1 cellular context compared by ENCODE assay signal in the genomic region with DNA sequence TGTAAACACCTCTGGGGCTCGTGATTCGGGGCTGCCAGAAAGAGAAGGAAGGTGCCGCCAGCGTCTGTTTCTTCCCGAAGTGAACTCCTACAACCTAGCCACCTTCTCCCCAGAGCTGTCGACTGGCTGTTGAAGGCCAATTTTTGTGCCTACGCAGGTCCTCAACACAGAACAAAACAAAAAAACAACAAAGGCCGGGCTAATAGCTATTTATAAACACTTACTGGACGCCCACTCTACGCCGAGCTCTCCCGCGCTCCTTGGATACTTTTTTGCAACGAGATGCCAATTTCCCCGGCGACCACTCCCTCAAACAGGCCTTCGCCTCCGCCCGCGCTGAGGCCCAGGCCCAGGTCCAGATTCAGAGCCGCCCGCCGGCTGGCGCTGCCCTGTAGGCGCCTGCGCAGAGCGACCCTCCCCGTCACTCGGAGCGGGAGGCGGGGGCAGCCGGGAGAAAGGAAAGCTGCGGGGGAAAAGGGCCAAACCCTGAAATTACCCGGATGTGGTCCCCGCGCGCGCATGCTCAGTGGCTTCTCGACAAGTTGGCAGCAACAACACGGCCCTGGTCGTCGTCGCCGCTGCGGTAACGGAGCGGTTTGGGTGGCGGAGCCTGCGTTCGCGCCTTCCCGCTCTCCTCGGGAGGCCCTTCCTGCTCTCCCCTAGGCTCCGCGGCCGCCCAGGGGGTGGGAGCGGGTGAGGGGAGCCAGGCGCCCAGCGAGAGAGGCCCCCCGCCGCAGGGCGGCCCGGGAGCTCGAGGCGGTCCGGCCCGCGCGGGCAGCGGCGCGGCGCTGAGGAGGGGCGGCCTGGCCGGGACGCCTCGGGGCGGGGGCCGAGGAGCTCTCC.
TF ChIP-seq lines count a peak whose summit lies in the region.

A gene (plus strand): TSS at position 520 of the 843 bp plus-strand sequence. CDS start 16,834 bp downstream, outside the sequence.

TF ChIP-seq in GM12878, 131 proteins besides CTCF, POLR2A, EP300 and RAD21 (continued from another document and continues in another):
- TF ChIP-seq, protein P1, sequence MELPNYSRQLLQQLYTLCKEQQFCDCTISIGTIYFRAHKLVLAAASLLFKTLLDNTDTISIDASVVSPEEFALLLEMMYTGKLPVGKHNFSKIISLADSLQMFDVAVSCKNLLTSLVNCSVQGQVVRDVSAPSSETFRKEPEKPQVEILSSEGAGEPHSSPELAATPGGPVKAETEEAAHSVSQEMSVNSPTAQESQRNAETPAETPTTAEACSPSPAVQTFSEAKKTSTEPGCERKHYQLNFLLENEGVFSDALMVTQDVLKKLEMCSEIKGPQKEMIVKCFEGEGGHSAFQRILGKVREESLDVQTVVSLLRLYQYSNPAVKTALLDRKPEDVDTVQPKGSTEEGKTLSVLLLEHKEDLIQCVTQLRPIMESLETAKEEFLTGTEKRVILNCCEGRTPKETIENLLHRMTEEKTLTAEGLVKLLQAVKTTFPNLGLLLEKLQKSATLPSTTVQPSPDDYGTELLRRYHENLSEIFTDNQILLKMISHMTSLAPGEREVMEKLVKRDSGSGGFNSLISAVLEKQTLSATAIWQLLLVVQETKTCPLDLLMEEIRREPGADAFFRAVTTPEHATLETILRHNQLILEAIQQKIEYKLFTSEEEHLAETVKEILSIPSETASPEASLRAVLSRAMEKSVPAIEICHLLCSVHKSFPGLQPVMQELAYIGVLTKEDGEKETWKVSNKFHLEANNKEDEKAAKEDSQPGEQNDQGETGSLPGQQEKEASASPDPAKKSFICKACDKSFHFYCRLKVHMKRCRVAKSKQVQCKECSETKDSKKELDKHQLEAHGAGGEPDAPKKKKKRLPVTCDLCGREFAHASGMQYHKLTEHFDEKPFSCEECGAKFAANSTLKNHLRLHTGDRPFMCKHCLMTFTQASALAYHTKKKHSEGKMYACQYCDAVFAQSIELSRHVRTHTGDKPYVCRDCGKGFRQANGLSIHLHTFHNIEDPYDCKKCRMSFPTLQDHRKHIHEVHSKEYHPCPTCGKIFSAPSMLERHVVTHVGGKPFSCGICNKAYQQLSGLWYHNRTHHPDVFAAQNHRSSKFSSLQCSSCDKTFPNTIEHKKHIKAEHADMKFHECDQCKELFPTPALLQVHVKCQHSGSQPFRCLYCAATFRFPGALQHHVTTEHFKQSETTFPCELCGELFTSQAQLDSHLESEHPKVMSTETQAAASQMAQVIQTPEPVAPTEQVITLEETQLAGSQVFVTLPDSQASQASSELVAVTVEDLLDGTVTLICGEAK (IDR thresholded peaks at IDR 0.05; ENCODE audit: borderline replicate concordance): 0 out of 2 replicates have a peak, but pooled peaks have one; percentile 23
- TF ChIP-seq, protein P2, sequence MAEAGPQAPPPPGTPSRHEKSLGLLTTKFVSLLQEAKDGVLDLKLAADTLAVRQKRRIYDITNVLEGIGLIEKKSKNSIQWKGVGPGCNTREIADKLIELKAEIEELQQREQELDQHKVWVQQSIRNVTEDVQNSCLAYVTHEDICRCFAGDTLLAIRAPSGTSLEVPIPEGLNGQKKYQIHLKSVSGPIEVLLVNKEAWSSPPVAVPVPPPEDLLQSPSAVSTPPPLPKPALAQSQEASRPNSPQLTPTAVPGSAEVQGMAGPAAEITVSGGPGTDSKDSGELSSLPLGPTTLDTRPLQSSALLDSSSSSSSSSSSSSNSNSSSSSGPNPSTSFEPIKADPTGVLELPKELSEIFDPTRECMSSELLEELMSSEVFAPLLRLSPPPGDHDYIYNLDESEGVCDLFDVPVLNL (IDR thresholded peaks at IDR 0.05; ENCODE audit: low read depth, low read length): peak; percentile 57; the same call in 1 of the 2 replicates
- TF ChIP-seq CBFB (IDR thresholded peaks at IDR 0.05; ENCODE audit: low read depth): peak; percentile 92
- TF ChIP-seq, protein P3, sequence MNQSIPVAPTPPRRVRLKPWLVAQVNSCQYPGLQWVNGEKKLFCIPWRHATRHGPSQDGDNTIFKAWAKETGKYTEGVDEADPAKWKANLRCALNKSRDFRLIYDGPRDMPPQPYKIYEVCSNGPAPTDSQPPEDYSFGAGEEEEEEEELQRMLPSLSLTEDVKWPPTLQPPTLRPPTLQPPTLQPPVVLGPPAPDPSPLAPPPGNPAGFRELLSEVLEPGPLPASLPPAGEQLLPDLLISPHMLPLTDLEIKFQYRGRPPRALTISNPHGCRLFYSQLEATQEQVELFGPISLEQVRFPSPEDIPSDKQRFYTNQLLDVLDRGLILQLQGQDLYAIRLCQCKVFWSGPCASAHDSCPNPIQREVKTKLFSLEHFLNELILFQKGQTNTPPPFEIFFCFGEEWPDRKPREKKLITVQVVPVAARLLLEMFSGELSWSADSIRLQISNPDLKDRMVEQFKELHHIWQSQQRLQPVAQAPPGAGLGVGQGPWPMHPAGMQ (IDR thresholded peaks at IDR 0.05; ENCODE audit: borderline replicate concordance): no peak
- TF ChIP-seq POLR2AphosphoS2 (IDR thresholded peaks at IDR 0.05; ENCODE audit: low read depth, low read length): peak; percentile 80
- peak; percentile 92 for TF ChIP-seq POLR2AphosphoS5 (IDR thresholded peaks at IDR 0.05; ENCODE audit: low read length)
- TF ChIP-seq, protein P4, sequence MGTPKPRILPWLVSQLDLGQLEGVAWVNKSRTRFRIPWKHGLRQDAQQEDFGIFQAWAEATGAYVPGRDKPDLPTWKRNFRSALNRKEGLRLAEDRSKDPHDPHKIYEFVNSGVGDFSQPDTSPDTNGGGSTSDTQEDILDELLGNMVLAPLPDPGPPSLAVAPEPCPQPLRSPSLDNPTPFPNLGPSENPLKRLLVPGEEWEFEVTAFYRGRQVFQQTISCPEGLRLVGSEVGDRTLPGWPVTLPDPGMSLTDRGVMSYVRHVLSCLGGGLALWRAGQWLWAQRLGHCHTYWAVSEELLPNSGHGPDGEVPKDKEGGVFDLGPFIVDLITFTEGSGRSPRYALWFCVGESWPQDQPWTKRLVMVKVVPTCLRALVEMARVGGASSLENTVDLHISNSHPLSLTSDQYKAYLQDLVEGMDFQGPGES (IDR thresholded peaks at IDR 0.05): no peak
- peak; percentile 4 for TF ChIP-seq HDAC6 (IDR thresholded peaks at IDR 0.05; ENCODE audit: unreplicated experiment)
- TF ChIP-seq, protein P5, sequence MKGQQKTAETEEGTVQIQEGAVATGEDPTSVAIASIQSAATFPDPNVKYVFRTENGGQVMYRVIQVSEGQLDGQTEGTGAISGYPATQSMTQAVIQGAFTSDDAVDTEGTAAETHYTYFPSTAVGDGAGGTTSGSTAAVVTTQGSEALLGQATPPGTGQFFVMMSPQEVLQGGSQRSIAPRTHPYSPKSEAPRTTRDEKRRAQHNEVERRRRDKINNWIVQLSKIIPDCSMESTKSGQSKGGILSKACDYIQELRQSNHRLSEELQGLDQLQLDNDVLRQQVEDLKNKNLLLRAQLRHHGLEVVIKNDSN (IDR thresholded peaks at IDR 0.05; ENCODE audit: borderline replicate concordance, extremely low read length, insufficient read depth, low read depth, low read length): no peak
- TF ChIP-seq KLF5 (IDR thresholded peaks at IDR 0.05; ENCODE audit: partially characterized antibody): peak; percentile 43
- TF ChIP-seq CBX5 (IDR thresholded peaks at IDR 0.05; ENCODE audit: low read depth): no peak
- TF ChIP-seq STAT1 (conservative IDR thresholded peaks at IDR 0.05): 0 out of 2 replicates have a peak, but pooled peaks have one; percentile 47
- TF ChIP-seq ESRRA (IDR thresholded peaks at IDR 0.05; ENCODE audit: low read length): no peak
- no peak for TF ChIP-seq SP1 (IDR thresholded peaks at IDR 0.05; ENCODE audit: low read depth, low read length)
- TF ChIP-seq, protein P6, sequence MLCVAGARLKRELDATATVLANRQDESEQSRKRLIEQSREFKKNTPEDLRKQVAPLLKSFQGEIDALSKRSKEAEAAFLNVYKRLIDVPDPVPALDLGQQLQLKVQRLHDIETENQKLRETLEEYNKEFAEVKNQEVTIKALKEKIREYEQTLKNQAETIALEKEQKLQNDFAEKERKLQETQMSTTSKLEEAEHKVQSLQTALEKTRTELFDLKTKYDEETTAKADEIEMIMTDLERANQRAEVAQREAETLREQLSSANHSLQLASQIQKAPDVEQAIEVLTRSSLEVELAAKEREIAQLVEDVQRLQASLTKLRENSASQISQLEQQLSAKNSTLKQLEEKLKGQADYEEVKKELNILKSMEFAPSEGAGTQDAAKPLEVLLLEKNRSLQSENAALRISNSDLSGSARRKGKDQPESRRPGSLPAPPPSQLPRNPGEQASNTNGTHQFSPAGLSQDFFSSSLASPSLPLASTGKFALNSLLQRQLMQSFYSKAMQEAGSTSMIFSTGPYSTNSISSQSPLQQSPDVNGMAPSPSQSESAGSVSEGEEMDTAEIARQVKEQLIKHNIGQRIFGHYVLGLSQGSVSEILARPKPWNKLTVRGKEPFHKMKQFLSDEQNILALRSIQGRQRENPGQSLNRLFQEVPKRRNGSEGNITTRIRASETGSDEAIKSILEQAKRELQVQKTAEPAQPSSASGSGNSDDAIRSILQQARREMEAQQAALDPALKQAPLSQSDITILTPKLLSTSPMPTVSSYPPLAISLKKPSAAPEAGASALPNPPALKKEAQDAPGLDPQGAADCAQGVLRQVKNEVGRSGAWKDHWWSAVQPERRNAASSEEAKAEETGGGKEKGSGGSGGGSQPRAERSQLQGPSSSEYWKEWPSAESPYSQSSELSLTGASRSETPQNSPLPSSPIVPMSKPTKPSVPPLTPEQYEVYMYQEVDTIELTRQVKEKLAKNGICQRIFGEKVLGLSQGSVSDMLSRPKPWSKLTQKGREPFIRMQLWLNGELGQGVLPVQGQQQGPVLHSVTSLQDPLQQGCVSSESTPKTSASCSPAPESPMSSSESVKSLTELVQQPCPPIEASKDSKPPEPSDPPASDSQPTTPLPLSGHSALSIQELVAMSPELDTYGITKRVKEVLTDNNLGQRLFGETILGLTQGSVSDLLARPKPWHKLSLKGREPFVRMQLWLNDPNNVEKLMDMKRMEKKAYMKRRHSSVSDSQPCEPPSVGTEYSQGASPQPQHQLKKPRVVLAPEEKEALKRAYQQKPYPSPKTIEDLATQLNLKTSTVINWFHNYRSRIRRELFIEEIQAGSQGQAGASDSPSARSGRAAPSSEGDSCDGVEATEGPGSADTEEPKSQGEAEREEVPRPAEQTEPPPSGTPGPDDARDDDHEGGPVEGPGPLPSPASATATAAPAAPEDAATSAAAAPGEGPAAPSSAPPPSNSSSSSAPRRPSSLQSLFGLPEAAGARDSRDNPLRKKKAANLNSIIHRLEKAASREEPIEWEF (IDR thresholded peaks at IDR 0.05; ENCODE audit: insufficient replicate concordance, low read depth, low read length): no peak
- peak; percentile 89 for TF ChIP-seq NRF1 (conservative IDR thresholded peaks at IDR 0.05; ENCODE audit: low read depth, low read length)
- TF ChIP-seq LARP7 (IDR thresholded peaks at IDR 0.05): peak; percentile 93
- TF ChIP-seq, protein P7, sequence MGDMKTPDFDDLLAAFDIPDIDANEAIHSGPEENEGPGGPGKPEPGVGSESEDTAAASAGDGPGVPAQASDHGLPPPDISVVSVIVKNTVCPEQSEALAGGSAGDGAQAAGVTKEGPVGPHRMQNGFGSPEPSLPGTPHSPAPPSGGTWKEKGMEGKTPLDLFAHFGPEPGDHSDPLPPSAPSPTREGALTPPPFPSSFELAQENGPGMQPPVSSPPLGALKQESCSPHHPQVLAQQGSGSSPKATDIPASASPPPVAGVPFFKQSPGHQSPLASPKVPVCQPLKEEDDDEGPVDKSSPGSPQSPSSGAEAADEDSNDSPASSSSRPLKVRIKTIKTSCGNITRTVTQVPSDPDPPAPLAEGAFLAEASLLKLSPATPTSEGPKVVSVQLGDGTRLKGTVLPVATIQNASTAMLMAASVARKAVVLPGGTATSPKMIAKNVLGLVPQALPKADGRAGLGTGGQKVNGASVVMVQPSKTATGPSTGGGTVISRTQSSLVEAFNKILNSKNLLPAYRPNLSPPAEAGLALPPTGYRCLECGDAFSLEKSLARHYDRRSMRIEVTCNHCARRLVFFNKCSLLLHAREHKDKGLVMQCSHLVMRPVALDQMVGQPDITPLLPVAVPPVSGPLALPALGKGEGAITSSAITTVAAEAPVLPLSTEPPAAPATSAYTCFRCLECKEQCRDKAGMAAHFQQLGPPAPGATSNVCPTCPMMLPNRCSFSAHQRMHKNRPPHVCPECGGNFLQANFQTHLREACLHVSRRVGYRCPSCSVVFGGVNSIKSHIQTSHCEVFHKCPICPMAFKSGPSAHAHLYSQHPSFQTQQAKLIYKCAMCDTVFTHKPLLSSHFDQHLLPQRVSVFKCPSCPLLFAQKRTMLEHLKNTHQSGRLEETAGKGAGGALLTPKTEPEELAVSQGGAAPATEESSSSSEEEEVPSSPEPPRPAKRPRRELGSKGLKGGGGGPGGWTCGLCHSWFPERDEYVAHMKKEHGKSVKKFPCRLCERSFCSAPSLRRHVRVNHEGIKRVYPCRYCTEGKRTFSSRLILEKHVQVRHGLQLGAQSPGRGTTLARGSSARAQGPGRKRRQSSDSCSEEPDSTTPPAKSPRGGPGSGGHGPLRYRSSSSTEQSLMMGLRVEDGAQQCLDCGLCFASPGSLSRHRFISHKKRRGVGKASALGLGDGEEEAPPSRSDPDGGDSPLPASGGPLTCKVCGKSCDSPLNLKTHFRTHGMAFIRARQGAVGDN (IDR thresholded peaks at IDR 0.05): peak; percentile 81
- TF ChIP-seq RB1 (IDR thresholded peaks at IDR 0.05; ENCODE audit: borderline replicate concordance): peak; percentile 69; the same call in 1 of the 2 replicates
- peak; percentile 83 for TF ChIP-seq RUNX3 (IDR thresholded peaks at IDR 0.05; ENCODE audit: low read length)
- 0 out of 4 replicates have a peak, but pooled peaks of 1 of the 2 experiments have one; percentile 37 for TF ChIP-seq SRF (IDR thresholded peaks at IDR 0.05; ENCODE audit: low read depth in 2 of 2, low read length in 2 of 2)
- peak; percentile 52; the same call in 1 of the 2 replicates for TF ChIP-seq NR2F1 (conservative IDR thresholded peaks at IDR 0.05)
- peak; percentile 68; the same call in 1 of the 2 replicates for TF ChIP-seq EED (IDR thresholded peaks at IDR 0.05; ENCODE audit: low read depth)
- TF ChIP-seq STAT3 (IDR thresholded peaks at IDR 0.05; ENCODE audit: low read depth, low read length): no peak
- TF ChIP-seq, protein P8, sequence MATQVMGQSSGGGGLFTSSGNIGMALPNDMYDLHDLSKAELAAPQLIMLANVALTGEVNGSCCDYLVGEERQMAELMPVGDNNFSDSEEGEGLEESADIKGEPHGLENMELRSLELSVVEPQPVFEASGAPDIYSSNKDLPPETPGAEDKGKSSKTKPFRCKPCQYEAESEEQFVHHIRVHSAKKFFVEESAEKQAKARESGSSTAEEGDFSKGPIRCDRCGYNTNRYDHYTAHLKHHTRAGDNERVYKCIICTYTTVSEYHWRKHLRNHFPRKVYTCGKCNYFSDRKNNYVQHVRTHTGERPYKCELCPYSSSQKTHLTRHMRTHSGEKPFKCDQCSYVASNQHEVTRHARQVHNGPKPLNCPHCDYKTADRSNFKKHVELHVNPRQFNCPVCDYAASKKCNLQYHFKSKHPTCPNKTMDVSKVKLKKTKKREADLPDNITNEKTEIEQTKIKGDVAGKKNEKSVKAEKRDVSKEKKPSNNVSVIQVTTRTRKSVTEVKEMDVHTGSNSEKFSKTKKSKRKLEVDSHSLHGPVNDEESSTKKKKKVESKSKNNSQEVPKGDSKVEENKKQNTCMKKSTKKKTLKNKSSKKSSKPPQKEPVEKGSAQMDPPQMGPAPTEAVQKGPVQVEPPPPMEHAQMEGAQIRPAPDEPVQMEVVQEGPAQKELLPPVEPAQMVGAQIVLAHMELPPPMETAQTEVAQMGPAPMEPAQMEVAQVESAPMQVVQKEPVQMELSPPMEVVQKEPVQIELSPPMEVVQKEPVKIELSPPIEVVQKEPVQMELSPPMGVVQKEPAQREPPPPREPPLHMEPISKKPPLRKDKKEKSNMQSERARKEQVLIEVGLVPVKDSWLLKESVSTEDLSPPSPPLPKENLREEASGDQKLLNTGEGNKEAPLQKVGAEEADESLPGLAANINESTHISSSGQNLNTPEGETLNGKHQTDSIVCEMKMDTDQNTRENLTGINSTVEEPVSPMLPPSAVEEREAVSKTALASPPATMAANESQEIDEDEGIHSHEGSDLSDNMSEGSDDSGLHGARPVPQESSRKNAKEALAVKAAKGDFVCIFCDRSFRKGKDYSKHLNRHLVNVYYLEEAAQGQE (IDR thresholded peaks at IDR 0.05; ENCODE audit: low read depth, low read length): no peak
- peak; percentile 21; the same call in 1 of the 2 replicates for TF ChIP-seq MTA2 (IDR thresholded peaks at IDR 0.05; ENCODE audit: low read depth)
- TF ChIP-seq NR2C1 (IDR thresholded peaks at IDR 0.05): peak; percentile 34; the same call in 1 of the 2 replicates
